ENCODE assay signal across 7 cellular contexts in genomic region chr16:90008708-90009145, GRCh38. TPM values are rescaled to one million over a fixed set of nuclear protein-coding genes. Genes with fewer than 3 reads are reported as not detected.
DNase-seq lines count a peak whose midpoint lies in the region; ATAC-seq, FAIRE-seq and TF ChIP-seq lines count a peak whose summit lies in the region.

No MANE protein-coding gene starts in this region.

- DNase-seq in activated B cell treated with CpG ODN at 0.5 μM for 24 hours (peak; percentile 63), choroid plexus epithelial cell (ENCODE audit: low read depth) (peak; percentile 65), nephron progenitor cell (no peak), HTR-8/SVneo (ENCODE audit: insufficient read length, low spot score) (no peak)
- peak; percentile 66 to 79 for DNase-seq in stimulated activated naive CD8-positive, alpha-beta T cell treated with anti-CD3 and anti-CD28 coated beads, Interleukin-15, amount 100 ng/mL, for 72 hours

- H3K27ac Mint-ChIP-seq in activated B cell treated with CpG ODN at 0.5 μM for 24 hours = peak overlapping the region; percentile 76
- H3K27ac Mint-ChIP-seq in stimulated activated naive CD8-positive, alpha-beta T cell treated with anti-CD3 and anti-CD28 coated beads, Interleukin-15, amount 100 ng/mL, for 72 hours = peak overlapping the region; percentile 70 to 96
- H3K27ac Mint-ChIP-seq in nephron progenitor cell = no peak overlapping the region

- H3K9me3 Mint-ChIP-seq in activated B cell treated with CpG ODN at 0.5 μM for 24 hours = no peaks in the 10 kb centered on the region
- H3K9me3 Mint-ChIP-seq in stimulated activated naive CD8-positive, alpha-beta T cell treated with anti-CD3 and anti-CD28 coated beads, Interleukin-15, amount 100 ng/mL, for 72 hours = no peaks in the 10 kb centered on the region
- no peaks in the 10 kb centered on the region for H3K9me3 Mint-ChIP-seq in nephron progenitor cell

- intact Hi-C loops in activated B cell treated with CpG ODN at 0.5 μM for 24 hours (cut with micrococcal nuclease) = loop anchor here (1.0 to 5.0 kb wide), 5 partner anchors 14 to 136 kb away; partner anchors contain the start of genes DEF8 and TCF25

- H3K27me3 Mint-ChIP-seq in activated B cell treated with CpG ODN at 0.5 μM for 24 hours (no peaks in the 10 kb centered on the region), nephron progenitor cell (ENCODE audit: low read depth, poor library complexity) (no peaks in the 10 kb centered on the region)
- H3K27me3 Mint-ChIP-seq in stimulated activated naive CD8-positive, alpha-beta T cell treated with anti-CD3 and anti-CD28 coated beads, Interleukin-15, amount 100 ng/mL, for 72 hours = peaks cover 8% of the 10 kb centered on the region

- ATAC-seq in GM21825 (IDR thresholded peaks at IDR 0.05; ENCODE audit: unreplicated experiment) = peak; percentile 66
- ATAC-seq in activated B cell treated with CpG ODN at 0.5 μM for 24 hours (ENCODE audit: low read depth) = peak; percentile 90
- ATAC-seq in stimulated activated naive CD8-positive, alpha-beta T cell treated with anti-CD3 and anti-CD28 coated beads, Interleukin-15, amount 100 ng/mL, for 72 hours = peak; percentile 98
- ATAC-seq in HG02852 (IDR thresholded peaks at IDR 0.05; ENCODE audit: unreplicated experiment) = no peak

- FAIRE-seq in HTR-8/SVneo (lab: Jason Lieb, UNC) = no peak

- TF ChIP-seq CTCF in activated B cell treated with CpG ODN at 0.5 μM for 24 hours (IDR thresholded peaks at IDR 0.05) (no peak), choroid plexus epithelial cell (conservative IDR thresholded peaks at IDR 0.05; ENCODE audit: low read depth, low read length) (no peak), nephron progenitor cell (IDR thresholded peaks at IDR 0.05) (no peak)

- no peak overlapping the region for H3K4me3 ChIP-seq in choroid plexus epithelial cell (ENCODE audit: low read depth, low read length)

- CTCF ChIA-PET in activated B cell treated with CpG ODN at 0.5 μM for 24 hours (lab: Charles Lee) = no interaction called here

- H3K36me3 Mint-ChIP-seq in activated B cell treated with CpG ODN at 0.5 μM for 24 hours (ENCODE audit: low read depth) (peaks cover 2% of the 10 kb centered on the region), nephron progenitor cell (ENCODE audit: low read depth) (no peaks in the 10 kb centered on the region)

- peak overlapping the region; percentile 60 for H3K4me3 Mint-ChIP-seq in activated B cell treated with CpG ODN at 0.5 μM for 24 hours
- peak overlapping the region; percentile 83 to 86 for H3K4me3 Mint-ChIP-seq in stimulated activated naive CD8-positive, alpha-beta T cell treated with anti-CD3 and anti-CD28 coated beads, Interleukin-15, amount 100 ng/mL, for 72 hours
- H3K4me3 Mint-ChIP-seq in nephron progenitor cell = no peak overlapping the region

- H3K4me1 Mint-ChIP-seq in activated B cell treated with CpG ODN at 0.5 μM for 24 hours = peaks cover 61% of the 10 kb centered on the region
- H3K4me1 Mint-ChIP-seq in stimulated activated naive CD8-positive, alpha-beta T cell treated with anti-CD3 and anti-CD28 coated beads, Interleukin-15, amount 100 ng/mL, for 72 hours = peaks cover 29% of the 10 kb centered on the region
- H3K4me1 Mint-ChIP-seq in nephron progenitor cell = peaks cover 19% of the 10 kb centered on the region

- POLR2A ChIA-PET in activated B cell treated with CpG ODN at 0.5 μM for 24 hours (lab: Charles Lee) = interaction anchor here (0.6 to 1.2 kb wide), 7 partner anchors 11 to 135 kb away, joined by 3 read pairs; partner anchors contain the start of genes DBNDD1 and TCF25

RNA-seq across cellular contexts. Expression of gene DBNDD1, which starts 10.5 kb away (rescaled TPM):
- total RNA-seq in activated B cell treated with CpG ODN at 0.5 μM for 24 hours = 0.32 and 0.47 TPM in 2 replicates

Comparison
In these comparisons a context has a peak if more than half of its experiments do, and no peak if none do; other contexts are left out.
1. DNase-seq: peak in activated B cell treated with CpG ODN at 0.5 μM for 24 hours (single experiment), choroid plexus epithelial cell (single experiment) and stimulated activated naive CD8-positive, alpha-beta T cell treated with anti-CD3 and anti-CD28 coated beads, Interleukin-15, amount 100 ng/mL, for 72 hours (2 of 2); none in nephron progenitor cell (single experiment) and HTR-8/SVneo (single experiment).